ENCODE assay signal across 35 cellular contexts in genomic region chr2:22076512-22076911, GRCh38.
"Had no signal": no experiment of that assay in that cellular context is flagged by ENCODE, and none has a peak within 500 bp of the region (broad histone marks: within the 10 kb centered on the region; RNA-seq: fewer than 3 reads in every experiment).

No MANE protein-coding gene starts in this region.

- ATAC-seq: activated CD8-positive, alpha-beta T cell treated with anti-CD3 and anti-CD28 coated beads for 36 hours; activated naive CD4-positive, alpha-beta T cell treated with anti-CD3 and anti-CD28 coated beads, Interleukin-2, amount 50 U/mL, for 72 hours; activated T-cell treated with anti-CD3 and anti-CD28 coated beads, Interleukin-2, amount 50 U/mL, for 4 hours; activated T-cell treated with anti-CD3 and anti-CD28 coated beads, Interleukin-2, amount 50 U/mL, for 72 hours; activated T-helper 17 cell treated with anti-CD3 and anti-CD28 coated beads, Interleukin-2, amount 50 U/mL, for 72 hours; body of pancreas had no signal

- H3K4me1 Mint-ChIP-seq: activated B cell treated with CpG ODN at 0.5 μM for 24 hours; activated CD4-positive, alpha-beta T cell treated with anti-CD3 and anti-CD28 coated beads, Interleukin-2, amount 10 ng/mL, durations not matched to agents 24 days and 14 days; activated naive CD8-positive, alpha-beta T cell treated with anti-CD3 and anti-CD28 coated beads for 36 hours; activated T-helper 17 cell treated with anti-CD3 and anti-CD28 coated beads, Interleukin-2, amount 50 U/mL, for 72 hours had no signal

- H3K27ac ChIP-seq: adrenal gland, body of pancreas, brain microvascular endothelial cell, breast epithelium, VCaP had no signal

- H3K4me3 ChIP-seq: adrenal gland, body of pancreas, breast epithelium had no signal

- H3K4me3 Mint-ChIP-seq: activated B cell treated with CpG ODN at 0.5 μM for 24 hours; activated CD4-positive, alpha-beta memory T cell treated with anti-CD3 and anti-CD28 coated beads for 36 hours; activated CD4-positive, alpha-beta T cell treated with anti-CD3 and anti-CD28 coated beads, Interleukin-2, amount 10 ng/mL, durations not matched to agents 24 days and 14 days; activated CD8-positive, alpha-beta T cell treated with anti-CD3 and anti-CD28 coated beads for 36 hours; activated naive CD4-positive, alpha-beta T cell treated with anti-CD3 and anti-CD28 coated beads for 36 hours; activated naive CD8-positive, alpha-beta T cell treated with anti-CD3 and anti-CD28 coated beads for 36 hours; activated T-cell treated with anti-CD3 and anti-CD28 coated beads, Interleukin-2, amount 50 U/mL, for 4 hours; activated T-cell treated with anti-CD3 and anti-CD28 coated beads, Interleukin-2, amount 50 U/mL, for 72 hours; activated T-helper 1 cell treated with anti-CD3 and anti-CD28 coated beads, Interleukin-12 subunit alpha, Interleukin-12 subunit beta, Interleukin-2, Interleukin-4 antibody, amounts not matched to agents 30 ng/mL and 10 ng/mL and 1 ng/mL, durations not matched to agents 14 hours and 24 hours and 36 hours; activated T-helper 17 cell treated with anti-CD3 and anti-CD28 coated beads, Interleukin-2, amount 50 U/mL, for 72 hours; T-helper 2 cell treated with Interferon-gamma antibody and Interleukin-4, amounts not matched to agents 5 μg/mL and 100 μg/mL, for 36 hours had no signal

- H3K4me1 ChIP-seq: adrenal gland, body of pancreas, breast epithelium had no signal

- H3K27me3 Mint-ChIP-seq: activated B cell treated with CpG ODN at 0.5 μM for 24 hours; activated CD4-positive, alpha-beta memory T cell treated with anti-CD3 and anti-CD28 coated beads for 36 hours; activated CD4-positive, alpha-beta T cell treated with anti-CD3 and anti-CD28 coated beads, Interleukin-2, amount 10 ng/mL, durations not matched to agents 24 days and 14 days; activated CD8-positive, alpha-beta T cell treated with anti-CD3 and anti-CD28 coated beads for 36 hours; activated naive CD8-positive, alpha-beta T cell treated with anti-CD3 and anti-CD28 coated beads for 36 hours; activated T-helper 17 cell treated with anti-CD3 and anti-CD28 coated beads, Interleukin-2, amount 50 U/mL, for 72 hours had no signal

- H3K9me3 Mint-ChIP-seq: activated CD4-positive, alpha-beta T cell treated with anti-CD3 and anti-CD28 coated beads, Interleukin-2, amount 10 ng/mL, durations not matched to agents 24 days and 14 days had no signal

- FAIRE-seq: astrocyte, TTC549 had no signal

- H3K36me3 ChIP-seq: adrenal gland, brain microvascular endothelial cell, breast epithelium had no signal

- H3K27me3 ChIP-seq: adrenal gland, body of pancreas, brain microvascular endothelial cell, breast epithelium had no signal

- H3K9me3 ChIP-seq: adrenal gland, body of pancreas had no signal

- H3K27ac Mint-ChIP-seq: activated B cell treated with CpG ODN at 0.5 μM for 24 hours; activated CD4-positive, alpha-beta memory T cell treated with anti-CD3 and anti-CD28 coated beads for 36 hours; activated CD4-positive, alpha-beta T cell treated with anti-CD3 and anti-CD28 coated beads, Interleukin-2, amount 10 ng/mL, durations not matched to agents 24 days and 14 days; activated CD8-positive, alpha-beta T cell treated with anti-CD3 and anti-CD28 coated beads for 36 hours; activated naive CD4-positive, alpha-beta T cell treated with anti-CD3 and anti-CD28 coated beads for 36 hours; activated naive CD4-positive, alpha-beta T cell treated with anti-CD3 and anti-CD28 coated beads, Interleukin-2, amount 50 U/mL, for 72 hours; activated naive CD8-positive, alpha-beta T cell treated with anti-CD3 and anti-CD28 coated beads for 36 hours; activated T-cell treated with anti-CD3 and anti-CD28 coated beads, Interleukin-2, amount 50 U/mL, for 72 hours; activated T-helper 1 cell treated with anti-CD3 and anti-CD28 coated beads, Interleukin-12 subunit alpha, Interleukin-12 subunit beta, Interleukin-2, Interleukin-4 antibody, amounts not matched to agents 30 ng/mL and 10 ng/mL and 1 ng/mL, durations not matched to agents 14 hours and 24 hours and 36 hours; activated T-helper 17 cell treated with anti-CD3 and anti-CD28 coated beads, Interleukin-2, amount 50 U/mL, for 72 hours; T-helper 2 cell treated with Interferon-gamma antibody and Interleukin-4, amounts not matched to agents 5 μg/mL and 100 μg/mL, for 36 hours had no signal

- H3K36me3 Mint-ChIP-seq: activated CD4-positive, alpha-beta memory T cell treated with anti-CD3 and anti-CD28 coated beads for 36 hours; activated naive CD4-positive, alpha-beta T cell treated with anti-CD3 and anti-CD28 coated beads, Interleukin-2, amount 50 U/mL, for 72 hours; activated naive CD8-positive, alpha-beta T cell treated with anti-CD3 and anti-CD28 coated beads for 36 hours had no signal

- DNase-seq: activated B cell treated with CpG ODN at 0.5 μM for 24 hours; activated CD4-positive, alpha-beta memory T cell treated with anti-CD3 and anti-CD28 coated beads for 36 hours; activated CD4-positive, alpha-beta T cell treated with anti-CD3 and anti-CD28 coated beads for 4 hours; activated CD4-positive, alpha-beta T cell treated with anti-CD3 and anti-CD28 coated beads, Interleukin-2, amount 10 ng/mL, durations not matched to agents 24 days and 14 days; activated CD4-positive, alpha-beta T cell treated with anti-CD3 and anti-CD28 coated beads, Interleukin-2, amount 50 U/mL, for 1 hour; activated CD4-positive, alpha-beta T cell treated with anti-CD3 and anti-CD28 coated beads, Interleukin-2, amount 50 U/mL, for 4 hours; activated CD4-positive, CD25-positive, alpha-beta regulatory T cell treated with anti-CD3 and anti-CD28 coated beads, Interleukin-2, amount 50 U/mL, for 72 hours; activated CD8-positive, alpha-beta memory T cell treated with anti-CD3 and anti-CD28 coated beads, Interleukin-2, amount 50 U/mL, for 4 hours; activated CD8-positive, alpha-beta T cell treated with anti-CD3 and anti-CD28 coated beads for 36 hours; activated effector memory CD4-positive, alpha-beta T cell treated with anti-CD3 and anti-CD28 coated beads, Interleukin-2, amount 50 U/mL, for 16 hours; activated gamma-delta T cell treated with Interleukin-2 at 50 U/mL for 16 hours; activated naive CD4-positive, alpha-beta T cell; activated naive CD4-positive, alpha-beta T cell treated with anti-CD3 and anti-CD28 coated beads for 36 hours; activated naive CD4-positive, alpha-beta T cell treated with anti-CD3 and anti-CD28 coated beads, Interleukin-2, amount 50 U/mL, for 16 hours; activated naive CD8-positive, alpha-beta T cell treated with anti-CD3 and anti-CD28 coated beads for 36 hours; activated T-cell treated with anti-CD3 and anti-CD28 coated beads for 4 hours; activated T-cell treated with anti-CD3 and anti-CD28 coated beads, Interleukin-2, amount 50 U/mL, for 1 hour; activated T-cell treated with anti-CD3 and anti-CD28 coated beads, Interleukin-2, amount 50 U/mL, for 4 hours; activated T-cell treated with anti-CD3 and anti-CD28 coated beads, Interleukin-2, amount 50 U/mL, for 72 hours; adrenal gland; amniotic stem cell; aorta; body of pancreas; brain microvascular endothelial cell; central memory CD4-positive, alpha-beta T cell; T-helper 2 cell; T-helper 9 cell had no signal
